Comparison of ENCODE assay signal across 8 cellular contexts in genomic region chr5:176993081-176993480, GRCh38. TPM values are rescaled to one million over a fixed set of nuclear protein-coding genes. Genes with fewer than 3 reads are reported as not detected.
DNase-seq lines count a peak whose midpoint lies in the region; ATAC-seq and TF ChIP-seq lines count a peak whose summit lies in the region.
"Not testable (repeated sequence)": the region's sequence is repeated elsewhere in the genome, so short reads cannot be mapped to it uniquely, and the experiment has no call there.

No MANE protein-coding gene starts in this region.

- H3K4me2 ChIP-seq in OCI-LY7 (ENCODE audit: low read length) = peak overlapping the region; percentile 0; the same call in 1 of the 2 replicates

- H3K4me1 ChIP-seq in OCI-LY7 (ENCODE audit: insufficient read depth, low read length, poor library complexity, severe bottlenecking) (peaks cover 87% of the 10 kb centered on the region), adrenal gland (replicated peaks in 1 of 2) (peaks cover 42 to 48% of the 10 kb centered on the region in 2 donors), neutrophil (ENCODE audit: control insufficient read depth in 1 of 2, insufficient read depth in 1 of 2, low read depth in 1 of 2, low read length in 1 of 2) (peaks cover 64 to 65% of the 10 kb centered on the region in 2 experiments)

- not testable (repeated sequence) for TF ChIP-seq CTCF in CD14-positive monocyte (IDR thresholded peaks at IDR 0.05); HL-60 (IDR thresholded peaks at IDR 0.05; ENCODE audit: insufficient read depth, low read length); OCI-LY7 (conservative IDR thresholded peaks at IDR 0.05; ENCODE audit: low read length); adrenal gland (IDR thresholded peaks at IDR 0.05); choroid plexus epithelial cell (conservative IDR thresholded peaks at IDR 0.05; ENCODE audit: low read depth, low read length); fibroblast of villous mesenchyme (IDR thresholded peaks at IDR 0.05; ENCODE audit: insufficient read depth, low read depth, low read length); neutrophil (IDR thresholded peaks at IDR 0.05)

- not testable (repeated sequence) for BruUV-seq in OCI-LY7 (replicated peaks; lab: Mats Ljungman, UMichigan)

- not testable (repeated sequence) for H3K9me3 Mint-ChIP-seq in CD14-positive monocyte; stimulated activated naive B cell treated with anti-CD40 and anti-IgM and Interleukin-4, amounts not matched to agents 10 μg/mL and 1 μg/mL and 100 μg/mL, for 72 hours

- H3K27me3 Mint-ChIP-seq in CD14-positive monocyte (ENCODE audit: low read depth in 3 of 3); stimulated activated naive B cell treated with anti-CD40 and anti-IgM and Interleukin-4, amounts not matched to agents 10 μg/mL and 1 μg/mL and 100 μg/mL, for 72 hours: not testable (repeated sequence)

- 77 to 95% (median 83%) methylated on average over 3 of the region's 3 CpGs for WGBS in adrenal gland, 4 donors

- intact Hi-C loops in CD14-positive monocyte (cut with micrococcal nuclease); adrenal gland (cut with DNase I): not testable (repeated sequence)
- intact Hi-C loops in OCI-LY7 (cut with micrococcal nuclease; ENCODE audit: unreplicated experiment) = loop anchor here (10.0 kb wide), 2 partner anchors 312 to 548 kb away; partner anchors contain the start of genes FAF2, PRELID1 and RAB24

- not testable (repeated sequence) for ATAC-seq in stimulated activated naive B cell treated with anti-CD40 and anti-IgM and Interleukin-4, amounts not matched to agents 10 μg/mL and 1 μg/mL and 100 μg/mL, for 72 hours (replicated peaks)

- H3K9me3 ChIP-seq in OCI-LY7 (ENCODE audit: low read length) = peaks cover 12% of the 10 kb centered on the region; the same call in 1 of the 2 replicates
- H3K9me3 ChIP-seq in adrenal gland (replicated peaks in 1 of 3); neutrophil: not testable (repeated sequence)

- not testable (repeated sequence) for H2AFZ ChIP-seq in OCI-LY7 (ENCODE audit: low read length)

- not testable (repeated sequence) for H3K4me3 Mint-ChIP-seq in CD14-positive monocyte; stimulated activated naive B cell treated with anti-CD40 and anti-IgM and Interleukin-4, amounts not matched to agents 10 μg/mL and 1 μg/mL and 100 μg/mL, for 72 hours

- H4K20me1 ChIP-seq in OCI-LY7 (ENCODE audit: insufficient read depth, low read length) = peaks cover 13% of the 10 kb centered on the region

- TF ChIP-seq POLR2A in adrenal gland (IDR thresholded peaks at IDR 0.05) = not testable (repeated sequence)

- POLR2A ChIA-PET in OCI-LY7 (lab: Charles Lee) = interaction anchor here (0.7 to 2.9 kb wide), 3 partner anchors 12 to 465 kb away, joined by 3 to 16 read pairs (median 3); partner anchors contain the start of gene ZNF346

- H3K27ac Mint-ChIP-seq in CD14-positive monocyte = peak overlapping the region; percentile 90 to 99 (median 98)
- H3K27ac Mint-ChIP-seq in stimulated activated naive B cell treated with anti-CD40 and anti-IgM and Interleukin-4, amounts not matched to agents 10 μg/mL and 1 μg/mL and 100 μg/mL, for 72 hours = peak overlapping the region; percentile 59

- not testable (repeated sequence) for H3K9me2 ChIP-seq in OCI-LY7 (ENCODE audit: insufficient read depth, low read length)

- peaks cover 6 to 22% of the 10 kb centered on the region in 2 donors for H3K36me3 Mint-ChIP-seq in CD14-positive monocyte
- peaks cover 7 to 21% of the 10 kb centered on the region in 2 donors for H3K36me3 Mint-ChIP-seq in stimulated activated naive B cell treated with anti-CD40 and anti-IgM and Interleukin-4, amounts not matched to agents 10 μg/mL and 1 μg/mL and 100 μg/mL, for 72 hours

- H3K4me1 Mint-ChIP-seq in CD14-positive monocyte = peaks cover 57% of the 10 kb centered on the region
- peaks cover 31 to 75% of the 10 kb centered on the region in 2 donors for H3K4me1 Mint-ChIP-seq in stimulated activated naive B cell treated with anti-CD40 and anti-IgM and Interleukin-4, amounts not matched to agents 10 μg/mL and 1 μg/mL and 100 μg/mL, for 72 hours

- H3K36me3 ChIP-seq in OCI-LY7 (ENCODE audit: insufficient read depth, low read length) = peaks cover 32% of the 10 kb centered on the region
- not testable (repeated sequence) for H3K36me3 ChIP-seq in adrenal gland (replicated peaks in 1 of 2); neutrophil

- H3K4me3 ChIP-seq in HL-60 (replicated peaks; ENCODE audit: insufficient read depth, low read length); OCI-LY7 (ENCODE audit: low read depth, low read length, poor library complexity, severe bottlenecking); adrenal gland; choroid plexus epithelial cell (ENCODE audit: low read depth, low read length); fibroblast of villous mesenchyme (ENCODE audit: low read depth, low read length): not testable (repeated sequence)
- peak overlapping the region in 1 of 2 experiments; percentile 51 for H3K4me3 ChIP-seq in neutrophil (ENCODE audit: low read depth in 1 of 2, low read length in 1 of 2)

- H3K27ac ChIP-seq in HL-60 (replicated peaks) (peak overlapping the region; percentile 91), OCI-LY7 (ENCODE audit: low read depth, low read length, poor library complexity, severe bottlenecking) (peak overlapping the region; percentile 92), adrenal gland (peak overlapping the region in 4 of 5 donors; percentile 52 to 89 (median 82)), neutrophil (peak overlapping the region; percentile 95)

- not testable (repeated sequence) for H3K27me3 ChIP-seq in HL-60 (ENCODE audit: insufficient read depth, poor library complexity, severe bottlenecking); adrenal gland; neutrophil

- not testable (repeated sequence) for DNase-seq in CD14-positive monocyte (ENCODE audit: low spot score); HL-60 (ENCODE audit: low read depth in 1 of 2, low spot score in 1 of 2); OCI-LY7 (ENCODE audit: low spot score); stimulated activated naive B cell treated with anti-CD40 and anti-IgM and Interleukin-4, amounts not matched to agents 10 μg/mL and 1 μg/mL and 100 μg/mL, for 72 hours
- peak in 1 of 7 donors; percentile 31 for DNase-seq in adrenal gland
- peak; percentile 31 for DNase-seq in choroid plexus epithelial cell (ENCODE audit: low read depth)
- peak; percentile 51 for DNase-seq in fibroblast of villous mesenchyme (ENCODE audit: low read depth)

- CTCF ChIA-PET in OCI-LY7 (lab: Charles Lee; ENCODE audit: unreplicated experiment) = not testable (repeated sequence)

- peaks cover 100% of the 10 kb centered on the region for H3K79me2 ChIP-seq in OCI-LY7 (ENCODE audit: insufficient read depth, low read depth, low read length)

RNA-seq across cellular contexts. Expression of gene UIMC1, which starts 13.5 kb away (rescaled TPM):
- polyA plus RNA-seq in CD14-positive monocyte (10 to 100 TPM; 14.8 to 19.1 TPM), adrenal gland (10 to 100 TPM; 32.7 to 51.0 (median 50.5) TPM)
- total RNA-seq in OCI-LY7 (2014; rRNA removed; shearing (Covaris generic)) = 42.7 and 58.4 TPM in 2 replicates
- total RNA-seq in OCI-LY7 (2022) (78.5 and 94.1 TPM in 2 replicates), adrenal gland (10 to 100 TPM; 11.2 to 44.5 (median 31.8) TPM), fibroblast of villous mesenchyme (59.2 and 63.1 TPM in 2 replicates)

RNA-seq across cellular contexts. Expression of gene ZNF346, which starts 29.4 kb away (rescaled TPM):
- polyA plus RNA-seq in CD14-positive monocyte (1 to 10 TPM; 6.0 to 6.4 TPM), adrenal gland (10 to 100 TPM in 1 of 3 donors, 1 to 10 TPM in 2; 7.9 to 16.8 (median 8.3) TPM)
- total RNA-seq in OCI-LY7 (2014; rRNA removed; shearing (Covaris generic)) = 31.8 and 36.6 TPM in 2 replicates
- total RNA-seq in OCI-LY7 (2022) (39.7 and 42.4 TPM in 2 replicates), adrenal gland (10 to 100 TPM; 13.3 to 29.4 (median 17.9) TPM), fibroblast of villous mesenchyme (20.3 and 20.6 TPM in 2 replicates)
